Comparison of ENCODE assay signal across 8 cellular contexts in the genomic region with DNA sequence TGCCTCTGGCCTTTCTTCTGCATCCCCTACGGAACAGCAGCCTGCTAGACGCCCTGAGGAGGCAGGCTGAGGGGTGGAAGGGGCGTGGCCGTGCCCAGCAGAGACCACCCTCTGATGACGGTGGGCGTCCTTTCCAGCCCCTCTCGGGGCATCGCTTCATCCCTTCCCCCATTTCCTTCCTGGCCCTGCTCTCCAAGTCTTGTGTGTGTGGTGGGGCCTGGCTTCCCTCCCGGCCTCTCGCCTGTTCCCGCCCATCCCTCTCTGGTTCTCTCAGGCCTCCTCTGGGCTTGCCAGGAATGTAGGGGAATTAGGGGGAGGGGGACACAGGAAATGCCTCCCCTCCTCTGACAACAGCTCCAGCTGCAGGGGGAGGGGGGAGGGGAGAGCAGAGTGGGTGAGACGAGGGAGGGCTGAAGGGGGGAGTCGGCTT.
DNase-seq lines count a peak whose midpoint lies in the region; ATAC-seq and TF ChIP-seq lines count a peak whose summit lies in the region.

No MANE protein-coding gene starts in this region.

- ATAC-seq in GM18867 (IDR thresholded peaks at IDR 0.05; ENCODE audit: unreplicated experiment) = no peak

- no peak overlapping the region for H3K4me3 ChIP-seq in astrocyte of the cerebellum (ENCODE audit: low read depth, low read length)
- no peak overlapping the region for H3K4me3 ChIP-seq in retinal pigment epithelial cell (ENCODE audit: low read length)

- in situ Hi-C loops in astrocyte of the cerebellum (cut with HindIII; ENCODE audit: low sequenced_read_pairs) = loop anchor here (10.0 kb wide), 1 partner anchor 84 kb away; a partner anchor contains a TSS
- in situ Hi-C loops in KBM-7 (cut with MboI; ENCODE audit: low pct_unique_long_range_greater_than_20kb, low sequenced_read_pairs) = no loop called here

- DNase-seq in EL = peak; percentile 69
- DNase-seq in astrocyte of the cerebellum (ENCODE audit: low read depth) = peak; percentile 92
- peak; percentile 98 for DNase-seq in iPS DF 19.7 (ENCODE audit: low read depth, low spot score)
- DNase-seq in retinal pigment epithelial cell (ENCODE audit: low read depth) = peak; percentile 85
- no peak for DNase-seq in KBM-7
- no peak for DNase-seq in activated effector memory CD4-positive, alpha-beta T cell treated with anti-CD3 and anti-CD28 coated beads, Interleukin-2, amount 50 U/mL, for 16 hours
- no peak for DNase-seq in activated CD4-positive, CD25-positive, alpha-beta regulatory T cell (lab: John Stamatoyannopoulos, UW)

- no peak for TF ChIP-seq CTCF in astrocyte of the cerebellum (IDR thresholded peaks at IDR 0.05; ENCODE audit: low read depth, low read length, missing control alignments)
- no peak for TF ChIP-seq CTCF in retinal pigment epithelial cell (conservative IDR thresholded peaks at IDR 0.05; ENCODE audit: low read depth, low read length)

Comparison
In these comparisons a context has a peak if more than half of its experiments do, and no peak if none do; other contexts are left out.
1. DNase-seq: peak in EL (single experiment), astrocyte of the cerebellum (single experiment), iPS DF 19.7 (single experiment) and retinal pigment epithelial cell (single experiment); none in KBM-7 (single experiment), activated effector memory CD4-positive, alpha-beta T cell treated with anti-CD3 and anti-CD28 coated beads, Interleukin-2, amount 50 U/mL, for 16 hours (single experiment) and activated CD4-positive, CD25-positive, alpha-beta regulatory T cell (0 of 4).